1 cellular context compared by ENCODE assay signal in genomic region chr2:112259509-112260294, GRCh38.
TF ChIP-seq lines count a peak whose summit lies in the region.

No MANE protein-coding gene starts in this region.

TF ChIP-seq in HepG2, 621 proteins besides CTCF, POLR2A, EP300 and RAD21 (continued from another document and continues in another):
- TF ChIP-seq PRDM10 (CRISPR knock-in tag; IDR thresholded peaks at IDR 0.05; ENCODE audit: low read depth) (no peak), ZNF280D (CRISPR knock-in tag; IDR thresholded peaks at IDR 0.05) (no peak), CBFB (CRISPR knock-in tag; IDR thresholded peaks at IDR 0.05) (peak; percentile 73; the same call in 1 of the 2 replicates), ZXDC (CRISPR knock-in tag; IDR thresholded peaks at IDR 0.05) (no peak), EEA1 (CRISPR knock-in tag; IDR thresholded peaks at IDR 0.05; ENCODE audit: borderline replicate concordance) (no peak), BRCA1 (CRISPR knock-in tag; IDR thresholded peaks at IDR 0.05) (0 out of 2 replicates have a peak, but pooled peaks have one; percentile 73), ZNF496 (CRISPR knock-in tag; IDR thresholded peaks at IDR 0.05; ENCODE audit: insufficient replicate concordance) (no peak), SIX4 (CRISPR knock-in tag; IDR thresholded peaks at IDR 0.05) (no peak), FOXA3 (CRISPR knock-in tag; IDR thresholded peaks at IDR 0.05) (peak; percentile 38), ATF5 (CRISPR knock-in tag; IDR thresholded peaks at IDR 0.05; ENCODE audit: low read depth) (no peak), SUZ12 (IDR thresholded peaks at IDR 0.05; ENCODE audit: low read depth, low read length) (no peak), FOXJ3 (CRISPR knock-in tag; IDR thresholded peaks at IDR 0.05; ENCODE audit: borderline replicate concordance) (no peak), ZFP1 (CRISPR knock-in tag; IDR thresholded peaks at IDR 0.05) (0 out of 2 replicates have a peak, but pooled peaks have one; percentile 63), RXRB (CRISPR knock-in tag; IDR thresholded peaks at IDR 0.05; ENCODE audit: borderline replicate concordance) (0 out of 2 replicates have a peak, but pooled peaks have one; percentile 40), HNF1A (IDR thresholded peaks at IDR 0.05; ENCODE audit: low read depth) (no peak), HNF1A (CRISPR knock-in tag; IDR thresholded peaks at IDR 0.05; ENCODE audit: borderline replicate concordance) (no peak), ZNF576 (CRISPR knock-in tag; IDR thresholded peaks at IDR 0.05) (no peak), MTF2 (CRISPR knock-in tag; IDR thresholded peaks at IDR 0.05; ENCODE audit: borderline replicate concordance) (peak; percentile 67; the same call in 1 of the 2 replicates), SMYD3 (CRISPR knock-in tag; IDR thresholded peaks at IDR 0.05) (0 out of 2 replicates have a peak, but pooled peaks have one; percentile 56), MEIS1 (CRISPR knock-in tag; IDR thresholded peaks at IDR 0.05; ENCODE audit: borderline replicate concordance) (0 out of 2 replicates have a peak, but pooled peaks have one; percentile 29), ZBTB43 (CRISPR knock-in tag; conservative IDR thresholded peaks at IDR 0.05) (no peak), ZBTB7B (CRISPR knock-in tag; IDR thresholded peaks at IDR 0.05) (0 out of 2 replicates have a peak, but pooled peaks have one; percentile 25), ZNF761 (CRISPR knock-in tag; conservative IDR thresholded peaks at IDR 0.05) (0 out of 2 replicates have a peak, but pooled peaks have one; percentile 44), DMTF1 (CRISPR knock-in tag; IDR thresholded peaks at IDR 0.05) (no peak), ZBTB4 (CRISPR knock-in tag; IDR thresholded peaks at IDR 0.05; ENCODE audit: borderline replicate concordance) (peak; percentile 60; the same call in 1 of the 2 replicates), RNF219 (CRISPR knock-in tag; IDR thresholded peaks at IDR 0.05) (no peak), ZNF713 (CRISPR knock-in tag; IDR thresholded peaks at IDR 0.05) (no peak), ZKSCAN5 (CRISPR knock-in tag; IDR thresholded peaks at IDR 0.05) (no peak)
